Comparison of ENCODE assay signal across 21 cellular contexts in the genomic region with DNA sequence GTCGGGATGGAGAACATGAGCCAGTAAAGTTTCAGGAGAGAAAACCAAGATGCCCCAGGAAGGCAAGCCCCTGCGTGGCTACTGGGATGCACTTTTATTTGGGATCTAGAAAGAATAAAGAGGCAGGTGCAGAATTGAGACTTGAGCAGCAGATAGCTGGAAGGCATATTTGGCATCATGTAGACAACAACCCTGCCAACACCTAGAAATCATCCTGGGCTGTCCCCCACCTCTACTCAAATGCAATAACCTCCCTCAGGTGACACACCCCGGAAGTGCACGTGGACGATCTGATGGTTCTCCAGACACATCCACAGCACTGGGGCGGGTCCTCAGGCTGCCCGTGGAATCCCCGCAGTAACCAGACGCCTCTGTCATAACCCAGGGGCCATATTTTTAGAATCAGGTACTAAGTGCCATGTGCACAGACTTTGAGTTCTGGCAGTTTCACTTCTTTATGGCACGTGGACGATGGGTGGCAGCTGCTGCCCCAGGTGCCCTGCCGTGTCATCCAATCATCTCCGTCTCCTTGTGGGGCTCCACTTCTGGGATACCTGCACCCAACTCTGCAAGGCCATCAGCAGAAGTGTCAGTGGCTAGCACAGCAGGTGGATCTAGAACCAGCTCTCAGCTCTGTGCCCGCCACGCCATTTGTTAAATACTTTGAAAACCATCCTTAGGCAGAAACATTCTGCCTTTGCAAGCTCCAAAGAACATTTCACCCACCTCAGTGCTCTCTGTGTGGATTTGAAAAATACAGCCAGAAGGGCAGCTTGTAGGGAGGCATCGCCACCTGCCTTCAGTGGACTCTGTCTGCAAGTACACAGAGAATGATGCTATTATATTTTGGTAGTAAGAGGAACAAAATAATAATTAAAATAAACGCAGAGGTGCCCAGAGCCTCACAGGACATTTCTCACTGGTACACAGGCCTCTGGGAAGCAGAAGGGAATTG.
"Had no signal": no experiment of that assay in that cellular context is flagged by ENCODE, and none has a peak within 500 bp of the region (broad histone marks: within the 10 kb centered on the region; RNA-seq: fewer than 3 reads in every experiment).

No MANE protein-coding gene starts in this region.

- H3K9me3 Mint-ChIP-seq: activated naive CD4-positive, alpha-beta T cell treated with anti-CD3 and anti-CD28 coated beads, Interleukin-2, amount 50 U/mL, for 24 hours had no signal

- H3K27me3 ChIP-seq: adrenal gland, colonic mucosa, gastroesophageal sphincter, neutrophil, right lobe of liver, thyroid gland had no signal

- H3K27me3 Mint-ChIP-seq: activated naive CD4-positive, alpha-beta T cell treated with anti-CD3 and anti-CD28 coated beads, Interleukin-2, amount 50 U/mL, for 24 hours; stimulated activated naive CD8-positive, alpha-beta T cell treated with anti-CD3 and anti-CD28 coated beads, Interleukin-15, Interleukin-2, amounts not matched to agents 100 ng/mL and 50 ng/mL, for 24 hours had no signal

- H3K9me3 ChIP-seq: adrenal gland, colonic mucosa, left ventricle myocardium inferior, neutrophil, right lobe of liver, thyroid gland had no signal

- H3K36me3 ChIP-seq: adrenal gland, colonic mucosa, gastroesophageal sphincter, left ventricle myocardium inferior, neutrophil, right lobe of liver, thyroid gland had no signal

- H3K4me1 Mint-ChIP-seq: activated naive CD4-positive, alpha-beta T cell treated with anti-CD3 and anti-CD28 coated beads, Interleukin-2, amount 50 U/mL, for 24 hours; natural killer cell had no signal

- ATAC-seq: activated CD8-positive, alpha-beta T cell treated with anti-CD3 and anti-CD28 coated beads, Interleukin-2, amount 10 ng/mL, durations not matched to agents 7 days and 5 days; gastroesophageal sphincter; natural killer cell; right lobe of liver had no signal

- H3K4me3 Mint-ChIP-seq: activated CD8-positive, alpha-beta T cell treated with anti-CD3 and anti-CD28 coated beads, Interleukin-2, amount 10 ng/mL, durations not matched to agents 7 days and 5 days; activated naive CD4-positive, alpha-beta T cell treated with anti-CD3 and anti-CD28 coated beads, Interleukin-2, amount 50 U/mL, for 24 hours; endodermal cell; natural killer cell; stimulated activated naive CD8-positive, alpha-beta T cell treated with anti-CD3 and anti-CD28 coated beads, Interleukin-15, Interleukin-2, amounts not matched to agents 100 ng/mL and 50 ng/mL, for 24 hours had no signal

- H3K27ac ChIP-seq: adrenal gland, colonic mucosa, epithelial cell of prostate, gastroesophageal sphincter, left ventricle myocardium inferior, neutrophil, right lobe of liver, skin epidermis, thyroid gland had no signal

- H3K4me3 ChIP-seq: adrenal gland, colonic mucosa, gastroesophageal sphincter, left ventricle myocardium inferior, right lobe of liver, skin epidermis, thyroid gland had no signal

- H3K27ac Mint-ChIP-seq: activated CD8-positive, alpha-beta T cell treated with anti-CD3 and anti-CD28 coated beads, Interleukin-2, amount 10 ng/mL, durations not matched to agents 7 days and 5 days; activated naive CD4-positive, alpha-beta T cell treated with anti-CD3 and anti-CD28 coated beads, Interleukin-2, amount 50 U/mL, for 24 hours; endodermal cell; natural killer cell; stimulated activated naive CD8-positive, alpha-beta T cell treated with anti-CD3 and anti-CD28 coated beads, Interleukin-15, Interleukin-2, amounts not matched to agents 100 ng/mL and 50 ng/mL, for 24 hours had no signal

- H3K36me3 Mint-ChIP-seq: activated naive CD4-positive, alpha-beta T cell treated with anti-CD3 and anti-CD28 coated beads, Interleukin-2, amount 50 U/mL, for 24 hours; natural killer cell had no signal

- DNase-seq: activated CD4-positive, alpha-beta T cell treated with anti-CD3 and anti-CD28 coated beads for 1 hour; activated CD4-positive, alpha-beta T cell treated with anti-CD3 and anti-CD28 coated beads, Interleukin-2, amount 50 U/mL, for 1 hour; activated CD8-positive, alpha-beta T cell treated with anti-CD3 and anti-CD28 coated beads, Interleukin-2, amount 10 ng/mL, durations not matched to agents 7 days and 5 days; activated gamma-delta T cell treated with Interleukin-2 at 50 U/mL for 16 hours; adrenal gland; central memory CD4-positive, alpha-beta T cell; colonic mucosa; hypothalamus; left ventricle myocardium inferior; natural killer cell; posterior cingulate gyrus; right lobe of liver; stimulated activated CD4-positive, alpha-beta T cell treated with anti-CD3 and anti-CD28 coated beads, Interleukin-1b, Interleukin-23, amount 100 ng/mL, for 48 hours; thyroid gland had no signal

- H3K4me1 ChIP-seq: adrenal gland, colonic mucosa, gastroesophageal sphincter, left ventricle myocardium inferior, right lobe of liver, thyroid gland had no signal
